14 cellular contexts compared by ENCODE assay signal in genomic region chr5:21831145-21831787, GRCh38.
A peak's percentile ranks its signal among the peaks of the same experiment; 100 is the strongest.
DNase-seq lines count a peak whose midpoint lies in the region; ATAC-seq and TF ChIP-seq lines count a peak whose summit lies in the region.
"Had no signal": no experiment of that assay in that cellular context is flagged by ENCODE, and none has a peak within 500 bp of the region (broad histone marks: within the 10 kb centered on the region; RNA-seq: fewer than 3 reads in every experiment).

No MANE protein-coding gene starts in this region.

- H3K9me3 ChIP-seq in OCI-LY3 (ENCODE audit: insufficient read depth, low read length), result no peaks in the 10 kb centered on the region
- H3K9me3 ChIP-seq: SJCRH30, testis had no signal

- peak overlapping the region; percentile 50 for H3K4me3 ChIP-seq in OCI-LY3 (ENCODE audit: low read length)
- H3K4me3 ChIP-seq: SJCRH30, testis had no signal

- H3K36me3 ChIP-seq in OCI-LY3 (replicated peaks; ENCODE audit: low read depth, low read length), result no peaks in the 10 kb centered on the region
- H3K36me3 ChIP-seq: SJCRH30 had no signal

- H3K27me3 ChIP-seq in OCI-LY3 (ENCODE audit: low read depth, low read length), result no peaks in the 10 kb centered on the region
- H3K27me3 ChIP-seq: SJCRH30, testis had no signal

- H3K27ac ChIP-seq in OCI-LY3 (ENCODE audit: low read length), result peak overlapping the region; percentile 88
- H3K27ac ChIP-seq: SJCRH30, testis had no signal

- DNase-seq in SK-N-DZ (ENCODE audit: low spot score) (no peak), NCI-H146 treated with DMSO at 0.1 percent for 48 hours (lab: John Stamatoyannopoulos, UW; ENCODE audit: unreplicated experiment) (no peak), NCI-H1694 treated with DMSO at 0.1 percent for 48 hours (lab: John Stamatoyannopoulos, UW) (no peak), dermis blood vessel endothelial cell (no peak)
- DNase-seq: activated CD4-positive, alpha-beta T cell treated with anti-CD3 and anti-CD28 coated beads, Interleukin-2, amount 10 ng/mL, durations not matched to agents 7 days and 5 days; activated naive CD4-positive, alpha-beta T cell treated with anti-CD3 and anti-CD28 coated beads, Interleukin-2, amount 10 ng/mL, durations not matched to agents 7 days and 5 days; NCI-H1694; SJCRH30; stimulated activated CD4-positive, alpha-beta T cell treated with anti-CD3 and anti-CD28 coated beads, Interleukin-2, amount 100 ng/mL, for 24 hours; testis had no signal

- peaks cover 43% of the 10 kb centered on the region for H3K4me1 ChIP-seq in OCI-LY3 (ENCODE audit: low read length)
- H3K4me1 ChIP-seq: SJCRH30, testis had no signal

- H4K20me1 ChIP-seq in OCI-LY3 (ENCODE audit: insufficient read depth, low read length), result no peaks in the 10 kb centered on the region

- TF ChIP-seq CTCF in OCI-LY3 (IDR thresholded peaks at IDR 0.05; ENCODE audit: low read depth, low read length), result no peak

- peak overlapping the region; percentile 87 for H2AFZ ChIP-seq in OCI-LY3 (ENCODE audit: low read depth, low read length)

- no peaks in the 10 kb centered on the region for H3K79me2 ChIP-seq in OCI-LY3 (ENCODE audit: low read length)

- H3K9ac ChIP-seq in OCI-LY3 (ENCODE audit: low read length), result peak overlapping the region; percentile 22

- H3K4me2 ChIP-seq in OCI-LY3 (ENCODE audit: low read length), result peak overlapping the region; percentile 76

- ATAC-seq in GM18867 (IDR thresholded peaks at IDR 0.05; ENCODE audit: unreplicated experiment) (peak; percentile 94), GM21528 (IDR thresholded peaks at IDR 0.05; ENCODE audit: low FRiP score, unreplicated experiment) (peak; percentile 94), HG03108 (IDR thresholded peaks at IDR 0.05; ENCODE audit: unreplicated experiment) (peak; percentile 71)
